In genomic region chr5:110115485-110115884, GRCh38 we compare ENCODE assay signal across 18 cellular contexts.
DNase-seq lines count a peak whose midpoint lies in the region; ATAC-seq and TF ChIP-seq lines count a peak whose summit lies in the region.
"Had no signal": no experiment of that assay in that cellular context is flagged by ENCODE, and none has a peak within 500 bp of the region (broad histone marks: within the 10 kb centered on the region; RNA-seq: fewer than 3 reads in every experiment).

No MANE protein-coding gene starts in this region.

- H3K27ac ChIP-seq in RWPE2 (ENCODE audit: poor library complexity, severe bottlenecking) (no peak overlapping the region), right cardiac atrium (ENCODE audit: low read length) (no peak overlapping the region), uterus (no peak overlapping the region)

- H3K9me3 ChIP-seq in RWPE2 (ENCODE audit: severe bottlenecking) (no peaks in the 10 kb centered on the region), right cardiac atrium (ENCODE audit: control insufficient read depth, low read length) (no peaks in the 10 kb centered on the region), uterus (no peaks in the 10 kb centered on the region)
- H3K9me3 ChIP-seq: BE2C had no signal

- no peaks in the 10 kb centered on the region for H3K36me3 ChIP-seq in RWPE2 (ENCODE audit: low read depth)
- no peaks in the 10 kb centered on the region for H3K36me3 ChIP-seq in uterus
- H3K36me3 ChIP-seq: BE2C had no signal

- DNase-seq in HS-5 (ENCODE audit: low read depth) (peak; percentile 23), RWPE2 (ENCODE audit: low spot score) (no peak), epithelial cell of esophagus (ENCODE audit: low read depth) (peak; percentile 64), right cardiac atrium (no peak), uterus (no peak), SHP77 treated with DMSO at 0.1 percent for 48 hours (lab: John Stamatoyannopoulos, UW) (no peak)
- DNase-seq: ACHN; BE2C; C1 segment of cervical spinal cord; CD4-positive, CD25-positive, alpha-beta regulatory T cell; CD8-positive, alpha-beta memory T cell; COR-L47; DMS 273 treated with DMSO at 0.1 percent for 48 hours; DMS53; DND-41; EL; H9 had no signal

- ATAC-seq in RWPE2 (ENCODE audit: low read depth) (peak; percentile 78), right cardiac atrium (no peak), GM21515 (IDR thresholded peaks at IDR 0.05; ENCODE audit: unreplicated experiment) (no peak)

- H3K4me1 ChIP-seq in RWPE2 (ENCODE audit: insufficient read depth, poor library complexity, severe bottlenecking) = no peaks in the 10 kb centered on the region
- peaks cover 1% of the 10 kb centered on the region for H3K4me1 ChIP-seq in right cardiac atrium (ENCODE audit: control insufficient read depth, insufficient read depth, low read length)
- no peaks in the 10 kb centered on the region for H3K4me1 ChIP-seq in uterus
- H3K4me1 ChIP-seq: BE2C had no signal

- 81% methylated on average over 3 of the region's 3 CpGs for WGBS in right cardiac atrium

- TF ChIP-seq POLR2A in uterus (IDR thresholded peaks at IDR 0.05) = no peak

- H3K4me3 ChIP-seq in RWPE2 (ENCODE audit: severe bottlenecking) (no peak overlapping the region), epithelial cell of esophagus (ENCODE audit: low read length) (no peak overlapping the region), right cardiac atrium (ENCODE audit: low read length) (no peak overlapping the region), uterus (no peak overlapping the region)

- intact Hi-C loops in right cardiac atrium (cut with DNase I) = no loop called here
- intact Hi-C loops in uterus (cut with DNase I; ENCODE audit: low total_unique reads) = no loop called here

- peaks cover 4% of the 10 kb centered on the region for H3K27me3 ChIP-seq in RWPE2 (ENCODE audit: insufficient read depth, poor library complexity, severe bottlenecking)
- no peaks in the 10 kb centered on the region for H3K27me3 ChIP-seq in right cardiac atrium (ENCODE audit: control insufficient read depth, insufficient read depth)
- no peaks in the 10 kb centered on the region for H3K27me3 ChIP-seq in uterus
- H3K27me3 ChIP-seq: BE2C had no signal

- TF ChIP-seq CTCF in RWPE2 (IDR thresholded peaks at IDR 0.05; ENCODE audit: poor library complexity, severe bottlenecking) = no peak
- TF ChIP-seq CTCF in epithelial cell of esophagus (IDR thresholded peaks at IDR 0.05; ENCODE audit: insufficient read depth, low read depth, low read length, missing control alignments) = no peak
- no peak for TF ChIP-seq CTCF in uterus (IDR thresholded peaks at IDR 0.05)

Comparison
In these comparisons a context has a peak if more than half of its experiments do, and no peak if none do; other contexts are left out.
1. DNase-seq: peak in HS-5 (single experiment) and epithelial cell of esophagus (single experiment); none in RWPE2 (single experiment), right cardiac atrium (0 of 3), uterus (0 of 2) and SHP77 treated with DMSO at 0.1 percent for 48 hours (single experiment).